In the genomic region with DNA sequence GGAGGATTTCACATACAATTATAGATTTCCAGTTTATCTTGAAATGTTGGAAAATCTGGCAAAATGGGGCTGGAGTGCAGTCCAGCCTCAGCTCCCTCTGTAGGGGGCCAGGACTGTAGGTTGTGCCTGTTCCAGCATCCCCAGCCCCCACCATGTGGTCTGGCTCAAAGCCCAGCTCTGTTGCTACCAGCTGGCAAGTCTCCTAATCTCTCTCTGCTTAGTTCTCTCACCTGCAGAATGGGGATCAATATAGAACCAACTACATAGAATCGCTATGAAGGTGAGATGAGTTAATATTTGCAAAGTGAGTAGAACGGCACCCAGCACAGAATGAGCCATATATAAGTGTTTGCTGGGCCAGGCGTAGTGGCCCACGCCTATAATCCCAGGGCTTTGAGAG, we compare ENCODE assay signal across 1 cellular context.
TF ChIP-seq lines count a peak whose summit lies in the region.

No MANE protein-coding gene starts in this region.

TF ChIP-seq in GM12878, 131 proteins besides CTCF, POLR2A, EP300 and RAD21:
- TF ChIP-seq, protein P1, sequence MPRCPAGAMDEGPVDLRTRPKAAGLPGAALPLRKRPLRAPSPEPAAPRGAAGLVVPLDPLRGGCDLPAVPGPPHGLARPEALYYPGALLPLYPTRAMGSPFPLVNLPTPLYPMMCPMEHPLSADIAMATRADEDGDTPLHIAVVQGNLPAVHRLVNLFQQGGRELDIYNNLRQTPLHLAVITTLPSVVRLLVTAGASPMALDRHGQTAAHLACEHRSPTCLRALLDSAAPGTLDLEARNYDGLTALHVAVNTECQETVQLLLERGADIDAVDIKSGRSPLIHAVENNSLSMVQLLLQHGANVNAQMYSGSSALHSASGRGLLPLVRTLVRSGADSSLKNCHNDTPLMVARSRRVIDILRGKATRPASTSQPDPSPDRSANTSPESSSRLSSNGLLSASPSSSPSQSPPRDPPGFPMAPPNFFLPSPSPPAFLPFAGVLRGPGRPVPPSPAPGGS (IDR thresholded peaks at IDR 0.05; ENCODE audit: borderline replicate concordance, insufficient read depth, low read depth, low read length, poor library complexity, severe bottlenecking): peak; percentile 32
- TF ChIP-seq RB1 (IDR thresholded peaks at IDR 0.05; ENCODE audit: borderline replicate concordance): no peak
